16 cellular contexts compared by ENCODE assay signal in the genomic region with DNA sequence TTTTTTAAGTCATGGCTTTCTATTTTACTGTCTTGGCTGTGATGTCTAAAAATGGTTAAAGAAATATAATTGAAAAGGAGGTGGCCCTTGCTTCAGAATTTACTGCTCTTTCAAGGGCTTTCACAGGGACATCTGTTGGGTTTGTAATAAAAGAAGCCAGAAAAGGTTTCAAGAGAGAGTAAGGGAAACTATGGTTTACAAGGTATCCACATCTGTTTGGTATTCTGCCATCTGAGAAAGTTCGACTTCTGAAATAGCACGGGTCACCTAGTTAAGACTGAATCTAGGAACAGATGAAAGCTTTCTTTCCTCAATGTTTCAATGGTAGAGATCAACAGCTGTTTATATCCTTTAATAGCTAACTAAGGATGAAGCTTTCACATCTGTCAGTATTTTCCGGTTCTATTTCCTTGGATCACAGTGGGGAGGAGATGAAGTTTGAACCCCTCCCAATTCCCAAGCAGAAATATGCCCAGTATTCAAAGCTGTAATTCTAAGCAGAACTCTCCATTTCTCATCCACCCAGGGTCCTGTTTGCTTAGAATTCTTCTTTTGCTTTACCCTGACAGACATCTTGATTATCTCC.
DNase-seq lines count a peak whose midpoint lies in the region; ATAC-seq and FAIRE-seq lines count a peak whose summit lies in the region.
"Had no signal": no experiment of that assay in that cellular context is flagged by ENCODE, and none has a peak within 500 bp of the region (broad histone marks: within the 10 kb centered on the region; RNA-seq: fewer than 3 reads in every experiment).

No MANE protein-coding gene starts in this region.

- peaks cover 59% of the 10 kb centered on the region for H3K36me3 Mint-ChIP-seq in stimulated activated memory B cell treated with anti-CD40 and anti-IgM and Interleukin-4, amounts not matched to agents 10 μg/mL and 1 μg/mL and 100 μg/mL, for 72 hours

- no peak overlapping the region for H3K4me3 Mint-ChIP-seq in stimulated activated memory B cell treated with anti-CD40 and anti-IgM and Interleukin-4, amounts not matched to agents 10 μg/mL and 1 μg/mL and 100 μg/mL, for 72 hours

- FAIRE-seq in endometrium (lab: Jason Lieb, UNC), result peak; percentile 95
- FAIRE-seq: K562 had no signal

- H3K9me3 Mint-ChIP-seq in stimulated activated memory B cell treated with anti-CD40 and anti-IgM and Interleukin-4, amounts not matched to agents 10 μg/mL and 1 μg/mL and 100 μg/mL, for 72 hours, result no peaks in the 10 kb centered on the region

- no peak for DNase-seq in DMS79 (lab: John Stamatoyannopoulos, UW)
- DNase-seq in SHP77 treated with DMSO at 0.1 percent for 48 hours (lab: John Stamatoyannopoulos, UW), result no peak
- DNase-seq: activated CD4-positive, alpha-beta T cell treated with anti-CD3 and anti-CD28 coated beads for 48 hours; left cardiac atrium; NCI-H187 treated with DMSO at 0.1 percent for 48 hours; NCI-H446; retina; RPMI8226; SW 1271 had no signal

- peaks cover 42% of the 10 kb centered on the region for H3K4me1 Mint-ChIP-seq in stimulated activated memory B cell treated with anti-CD40 and anti-IgM and Interleukin-4, amounts not matched to agents 10 μg/mL and 1 μg/mL and 100 μg/mL, for 72 hours

- H3K27me3 Mint-ChIP-seq in stimulated activated memory B cell treated with anti-CD40 and anti-IgM and Interleukin-4, amounts not matched to agents 10 μg/mL and 1 μg/mL and 100 μg/mL, for 72 hours, result no peaks in the 10 kb centered on the region

- peak overlapping the region; percentile 20 for H3K27ac Mint-ChIP-seq in stimulated activated memory B cell treated with anti-CD40 and anti-IgM and Interleukin-4, amounts not matched to agents 10 μg/mL and 1 μg/mL and 100 μg/mL, for 72 hours

- ATAC-seq in GM18907 (IDR thresholded peaks at IDR 0.05; ENCODE audit: unreplicated experiment) (peak; percentile 54), HG03521 (IDR thresholded peaks at IDR 0.05; ENCODE audit: unreplicated experiment) (peak; percentile 46), GM19455 (IDR thresholded peaks at IDR 0.05; ENCODE audit: unreplicated experiment) (no peak), HG02759 (IDR thresholded peaks at IDR 0.05; ENCODE audit: unreplicated experiment) (no peak)
- no peak for ATAC-seq in stimulated activated memory B cell treated with anti-CD40 and anti-IgM and Interleukin-4, amounts not matched to agents 10 μg/mL and 1 μg/mL and 100 μg/mL, for 72 hours
- ATAC-seq: K562, left cardiac atrium had no signal

Comparison
In these comparisons a context has a peak if more than half of its experiments do, and no peak if none do; other contexts are left out.
1. ATAC-seq: peak in GM18907 (single experiment) and HG03521 (single experiment); none in stimulated activated memory B cell treated with anti-CD40 and anti-IgM and Interleukin-4, amounts not matched to agents 10 μg/mL and 1 μg/mL and 100 μg/mL, for 72 hours (single experiment), GM19455 (single experiment) and HG02759 (single experiment).